Comparison of ENCODE assay signal across 1 cellular context in the genomic region with DNA sequence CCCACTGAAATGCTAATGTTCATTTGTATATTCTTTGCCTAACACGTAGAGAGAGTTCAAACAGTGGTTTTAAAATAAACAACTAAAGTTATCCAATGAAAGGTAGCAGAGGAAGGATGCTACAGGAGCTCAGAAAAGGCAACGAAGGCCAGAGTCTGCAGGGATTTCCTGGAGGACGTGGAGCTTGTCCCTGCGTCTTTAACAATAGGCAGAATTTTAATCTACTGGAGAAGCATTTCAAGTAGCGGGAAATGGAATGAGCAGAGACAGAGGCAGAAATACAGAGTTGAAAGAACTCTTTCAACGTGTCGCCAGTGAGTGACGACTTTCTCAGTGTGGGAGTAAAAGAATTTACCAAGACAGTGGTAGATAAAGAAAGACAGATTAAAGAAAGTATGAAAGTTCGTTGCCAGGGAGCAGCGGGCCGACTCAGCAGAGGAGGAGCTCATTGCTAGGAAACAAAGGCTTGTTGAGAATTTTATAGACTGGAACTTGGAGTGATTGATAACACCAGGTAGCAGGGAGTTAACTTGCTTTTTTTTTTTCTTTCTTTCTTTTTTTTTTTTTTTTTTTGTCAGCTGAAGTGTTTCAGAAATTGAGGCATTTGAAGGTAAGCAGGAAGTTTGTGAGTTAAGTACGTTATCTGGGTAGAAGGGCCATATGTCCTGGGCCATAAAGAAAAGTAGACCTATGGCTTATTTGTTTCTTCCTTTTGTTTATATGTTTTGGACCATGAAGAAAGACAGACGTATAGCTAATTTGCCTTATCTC.
TF ChIP-seq lines count a peak whose summit lies in the region.

No MANE protein-coding gene starts in this region.

TF ChIP-seq in H1, 55 proteins besides CTCF, POLR2A, EP300 and RAD21:
- TF ChIP-seq ASH2L (IDR thresholded peaks at IDR 0.05; ENCODE audit: low read length), result no peak
